ENCODE assay signal across 31 cellular contexts in the genomic region with DNA sequence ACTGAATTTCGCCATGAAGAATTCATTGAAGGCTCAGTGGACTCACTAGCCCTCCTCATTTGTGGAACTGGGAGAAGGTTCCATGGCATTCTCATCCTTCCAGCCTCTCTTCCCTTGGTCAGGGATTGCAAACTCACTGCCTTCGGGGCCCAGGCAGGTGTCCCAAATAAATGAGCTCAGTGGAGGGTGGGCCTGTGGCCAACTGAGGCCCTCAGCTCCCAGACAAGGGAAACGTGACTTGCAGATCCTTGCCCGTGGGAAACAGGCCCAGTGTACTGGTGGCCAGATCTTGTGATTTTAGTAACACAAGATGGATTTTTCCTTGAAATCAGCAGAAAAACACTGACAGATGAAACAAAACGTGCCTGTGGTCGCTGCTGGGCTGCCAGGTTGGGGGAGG.
"Had no signal": no experiment of that assay in that cellular context is flagged by ENCODE, and none has a peak within 500 bp of the region (broad histone marks: within the 10 kb centered on the region; RNA-seq: fewer than 3 reads in every experiment).

No MANE protein-coding gene starts in this region.

- H3K27ac ChIP-seq: adrenal gland, body of pancreas, brain microvascular endothelial cell, breast epithelium, VCaP had no signal

- H3K4me1 ChIP-seq: adrenal gland, body of pancreas, breast epithelium had no signal

- H3K27me3 ChIP-seq: adrenal gland, body of pancreas, brain microvascular endothelial cell, breast epithelium had no signal

- DNase-seq: activated B cell treated with CpG ODN at 0.5 μM for 24 hours; activated CD4-positive, alpha-beta memory T cell treated with anti-CD3 and anti-CD28 coated beads for 36 hours; activated CD4-positive, alpha-beta T cell treated with anti-CD3 and anti-CD28 coated beads for 4 hours; activated CD4-positive, alpha-beta T cell treated with anti-CD3 and anti-CD28 coated beads, Interleukin-2, amount 50 U/mL, for 1 hour; activated CD4-positive, alpha-beta T cell treated with anti-CD3 and anti-CD28 coated beads, Interleukin-2, amount 50 U/mL, for 4 hours; activated CD4-positive, CD25-positive, alpha-beta regulatory T cell treated with anti-CD3 and anti-CD28 coated beads, Interleukin-2, amount 50 U/mL, for 72 hours; activated CD8-positive, alpha-beta memory T cell treated with anti-CD3 and anti-CD28 coated beads, Interleukin-2, amount 50 U/mL, for 4 hours; activated CD8-positive, alpha-beta T cell treated with anti-CD3 and anti-CD28 coated beads for 36 hours; activated effector memory CD4-positive, alpha-beta T cell treated with anti-CD3 and anti-CD28 coated beads, Interleukin-2, amount 50 U/mL, for 16 hours; activated gamma-delta T cell treated with Interleukin-2 at 50 U/mL for 16 hours; activated naive CD4-positive, alpha-beta T cell; activated naive CD4-positive, alpha-beta T cell treated with anti-CD3 and anti-CD28 coated beads for 36 hours; activated naive CD4-positive, alpha-beta T cell treated with anti-CD3 and anti-CD28 coated beads, Interleukin-2, amount 50 U/mL, for 16 hours; activated naive CD8-positive, alpha-beta T cell treated with anti-CD3 and anti-CD28 coated beads for 36 hours; activated T-cell treated with anti-CD3 and anti-CD28 coated beads for 4 hours; activated T-cell treated with anti-CD3 and anti-CD28 coated beads, Interleukin-2, amount 50 U/mL, for 1 hour; activated T-cell treated with anti-CD3 and anti-CD28 coated beads, Interleukin-2, amount 50 U/mL, for 4 hours; activated T-cell treated with anti-CD3 and anti-CD28 coated beads, Interleukin-2, amount 50 U/mL, for 72 hours; adrenal gland; amniotic stem cell; aorta; body of pancreas; brain microvascular endothelial cell; central memory CD4-positive, alpha-beta T cell; T-helper 1 cell; T-helper 2 cell; T-helper 9 cell had no signal

- H3K36me3 ChIP-seq: adrenal gland, brain microvascular endothelial cell, breast epithelium had no signal

- ATAC-seq: activated CD8-positive, alpha-beta T cell treated with anti-CD3 and anti-CD28 coated beads for 36 hours; activated naive CD4-positive, alpha-beta T cell treated with anti-CD3 and anti-CD28 coated beads, Interleukin-2, amount 50 U/mL, for 72 hours; activated T-cell treated with anti-CD3 and anti-CD28 coated beads, Interleukin-2, amount 50 U/mL, for 4 hours; activated T-cell treated with anti-CD3 and anti-CD28 coated beads, Interleukin-2, amount 50 U/mL, for 72 hours; activated T-helper 17 cell treated with anti-CD3 and anti-CD28 coated beads, Interleukin-2, amount 50 U/mL, for 72 hours; body of pancreas had no signal

- H3K4me3 ChIP-seq: adrenal gland, body of pancreas, breast epithelium had no signal

- H3K9me3 ChIP-seq: adrenal gland, body of pancreas had no signal
